8 cellular contexts compared by ENCODE assay signal in genomic region chr1:41862411-41863221, GRCh38. TPM values are rescaled to one million over a fixed set of nuclear protein-coding genes. Genes with fewer than 3 reads are reported as not detected.
A peak's percentile ranks its signal among the peaks of the same experiment; 100 is the strongest.
DNase-seq lines count a peak whose midpoint lies in the region; ATAC-seq, FAIRE-seq and TF ChIP-seq lines count a peak whose summit lies in the region.
"Had no signal": no experiment of that assay in that cellular context is flagged by ENCODE, and none has a peak within 500 bp of the region (broad histone marks: within the 10 kb centered on the region; RNA-seq: fewer than 3 reads in every experiment).

No MANE protein-coding gene starts in this region.

- peak overlapping the region; percentile 53 for H3K4me3 Mint-ChIP-seq in activated CD4-positive, alpha-beta T cell treated with anti-CD3 and anti-CD28 coated beads, Interleukin-2, amount 10 ng/mL, durations not matched to agents 24 days and 14 days
- H3K4me3 Mint-ChIP-seq in naive thymus-derived CD8-positive, alpha-beta T cell, result no peak overlapping the region

- intact Hi-C loops in activated CD4-positive, alpha-beta T cell treated with anti-CD3 and anti-CD28 coated beads, Interleukin-2, amount 10 ng/mL, durations not matched to agents 24 days and 14 days (cut with micrococcal nuclease), result loop anchor here (1.0 to 10.0 kb wide), 9 partner anchors 12 to 368 kb away; no protein-coding TSS in a partner anchor

- H3K9me3 Mint-ChIP-seq in activated CD4-positive, alpha-beta T cell treated with anti-CD3 and anti-CD28 coated beads, Interleukin-2, amount 10 ng/mL, durations not matched to agents 24 days and 14 days, result no peaks in the 10 kb centered on the region
- no peaks in the 10 kb centered on the region for H3K9me3 Mint-ChIP-seq in naive thymus-derived CD8-positive, alpha-beta T cell

- peaks cover 42% of the 10 kb centered on the region for H3K4me1 Mint-ChIP-seq in activated CD4-positive, alpha-beta T cell treated with anti-CD3 and anti-CD28 coated beads, Interleukin-2, amount 10 ng/mL, durations not matched to agents 24 days and 14 days
- H3K4me1 Mint-ChIP-seq in naive thymus-derived CD8-positive, alpha-beta T cell, result peaks cover 9 to 28% (median 12%) of the 10 kb centered on the region in 4 donors

- DNase-seq in HTR-8/SVneo (ENCODE audit: insufficient read length, low spot score) (peak; percentile 56), fibroblast of villous mesenchyme (ENCODE audit: low read depth) (peak; percentile 83)
- DNase-seq in activated CD4-positive, alpha-beta T cell treated with anti-CD3 and anti-CD28 coated beads, Interleukin-2, amount 10 ng/mL, durations not matched to agents 24 days and 14 days, result peak; percentile 85
- peak; percentile 10 to 45 for DNase-seq in stimulated activated CD8-positive, alpha-beta memory T cell treated with anti-CD3 and anti-CD28 coated beads, Interleukin-15, amount 100 ng/mL, for 4 hours (ENCODE audit: low read depth in 2 of 2)
- no peak for DNase-seq in naive thymus-derived CD8-positive, alpha-beta T cell
- DNase-seq: left cardiac atrium had no signal

- POLR2A ChIA-PET in naive thymus-derived CD8-positive, alpha-beta T cell (lab: Charles Lee), result no interaction called here

- TF ChIP-seq CTCF in fibroblast of villous mesenchyme (IDR thresholded peaks at IDR 0.05; ENCODE audit: insufficient read depth, low read depth, low read length), result no peak

- no peak for FAIRE-seq in HTR-8/SVneo (lab: Jason Lieb, UNC)

- H3K4me3 ChIP-seq in fibroblast of villous mesenchyme (ENCODE audit: low read depth, low read length), result no peak overlapping the region

- no peaks in the 10 kb centered on the region for H3K36me3 Mint-ChIP-seq in activated CD4-positive, alpha-beta T cell treated with anti-CD3 and anti-CD28 coated beads, Interleukin-2, amount 10 ng/mL, durations not matched to agents 24 days and 14 days (ENCODE audit: low read depth)
- peaks cover 0 to 2% (median 0%) of the 10 kb centered on the region in 3 donors for H3K36me3 Mint-ChIP-seq in naive thymus-derived CD8-positive, alpha-beta T cell

- no peak for ATAC-seq in naive thymus-derived CD8-positive, alpha-beta T cell
- ATAC-seq in HG03342 (IDR thresholded peaks at IDR 0.05; ENCODE audit: unreplicated experiment) (no peak), HG02973 (IDR thresholded peaks at IDR 0.05; ENCODE audit: unreplicated experiment) (no peak)

- H3K27me3 Mint-ChIP-seq in activated CD4-positive, alpha-beta T cell treated with anti-CD3 and anti-CD28 coated beads, Interleukin-2, amount 10 ng/mL, durations not matched to agents 24 days and 14 days, result no peaks in the 10 kb centered on the region
- H3K27me3 Mint-ChIP-seq in naive thymus-derived CD8-positive, alpha-beta T cell, result no peaks in the 10 kb centered on the region

- peak overlapping the region; percentile 91 for H3K27ac Mint-ChIP-seq in activated CD4-positive, alpha-beta T cell treated with anti-CD3 and anti-CD28 coated beads, Interleukin-2, amount 10 ng/mL, durations not matched to agents 24 days and 14 days
- H3K27ac Mint-ChIP-seq in naive thymus-derived CD8-positive, alpha-beta T cell, result no peak overlapping the region

RNA-seq across cellular contexts. Expression of gene HIVEP3, which starts 56.1 kb away (rescaled TPM):
- total RNA-seq in activated CD4-positive, alpha-beta T cell treated with anti-CD3 and anti-CD28 coated beads, Interleukin-2, amount 10 ng/mL, durations not matched to agents 24 days and 14 days, result 70.5 and 73.9 TPM in 2 replicates
- total RNA-seq in fibroblast of villous mesenchyme, result 0.86 and 1.6 TPM in 2 replicates
- total RNA-seq in naive thymus-derived CD8-positive, alpha-beta T cell, result 1 to 10 TPM; 6.3 TPM
- 1 to 10 TPM; 5.5 to 9.8 (median 5.8) TPM for polyA plus RNA-seq in naive thymus-derived CD8-positive, alpha-beta T cell

Comparison
In these comparisons a context has a peak if more than half of its experiments do, and no peak if none do; other contexts are left out.
1. DNase-seq: peak in HTR-8/SVneo (single experiment), activated CD4-positive, alpha-beta T cell treated with anti-CD3 and anti-CD28 coated beads, Interleukin-2, amount 10 ng/mL, durations not matched to agents 24 days and 14 days (single experiment), fibroblast of villous mesenchyme (single experiment) and stimulated activated CD8-positive, alpha-beta memory T cell treated with anti-CD3 and anti-CD28 coated beads, Interleukin-15, amount 100 ng/mL, for 4 hours (2 of 2); none in naive thymus-derived CD8-positive, alpha-beta T cell (0 of 10).